11 cellular contexts compared by ENCODE assay signal in genomic region chr5:128227984-128228383, GRCh38.
DNase-seq lines count a peak whose midpoint lies in the region; ATAC-seq and TF ChIP-seq lines count a peak whose summit lies in the region.
"Had no signal": no experiment of that assay in that cellular context is flagged by ENCODE, and none has a peak within 500 bp of the region (broad histone marks: within the 10 kb centered on the region; RNA-seq: fewer than 3 reads in every experiment).

No MANE protein-coding gene starts in this region.

- peak overlapping the region; percentile 74 for H2AFZ ChIP-seq in IMR-90 (replicated peaks; ENCODE audit: low read length, poor library complexity)

- H4K5ac ChIP-seq in IMR-90 (ENCODE audit: low read depth, low read length): no peak overlapping the region

- no peaks in the 10 kb centered on the region for H3K79me1 ChIP-seq in IMR-90 (ENCODE audit: low read depth in 1 of 2, low read length in 2 of 2)

- no peak overlapping the region for H2AK9ac ChIP-seq in IMR-90 (replicated peaks; ENCODE audit: low read depth, low read length, poor library complexity)

- H3K9me3 Mint-ChIP-seq in activated CD4-positive, alpha-beta T cell treated with anti-CD3 and anti-CD28 coated beads, Interleukin-2, amount 10 ng/mL, durations not matched to agents 24 days and 14 days: no peaks in the 10 kb centered on the region

- H3K56ac ChIP-seq in IMR-90 (ENCODE audit: extremely low read depth, insufficient read depth, low read length): no peak overlapping the region

- POLR2A ChIA-PET in BJ (lab: Charles Lee): no interaction called here
- POLR2A ChIA-PET in IMR-90 (lab: Charles Lee; ENCODE audit: unreplicated experiment): no interaction called here

- no peak overlapping the region for H2AK5ac ChIP-seq in IMR-90 (ENCODE audit: low read depth, low read length)

- no peak for TF ChIP-seq POLR2A in IMR-90 (IDR thresholded peaks at IDR 0.05; ENCODE audit: low read depth, low read length)

- H4K8ac ChIP-seq in IMR-90 (ENCODE audit: low read depth in 2 of 2, low read length in 2 of 2): no peak overlapping the region

- H2BK20ac ChIP-seq in IMR-90 (ENCODE audit: low read depth, low read length): 0 out of 2 replicates have a peak overlapping the region, but pooled peaks have one; percentile 14

- dilution Hi-C loops in IMR-90 (cut with HindIII; ENCODE audit: low sequenced_read_pairs, unreplicated experiment): no loop called here

- DNase-seq in BJ (ENCODE audit: low read depth) (peak; percentile 61), IMR-90 (peak; percentile 91), cardiac fibroblast (ENCODE audit: low read depth in 2 of 2) (peak; percentile 86 to 95), non-pigmented ciliary epithelial cell (ENCODE audit: low read depth) (peak; percentile 84), NCI-H2171 (lab: John Stamatoyannopoulos, UW) (no peak)
- no peak for DNase-seq in activated CD4-positive, alpha-beta T cell treated with anti-CD3 and anti-CD28 coated beads, Interleukin-2, amount 10 ng/mL, durations not matched to agents 24 days and 14 days
- DNase-seq: NCI-H2029 treated with DMSO at 0.1 percent for 48 hours, posterior cingulate gyrus had no signal

- H3K9ac ChIP-seq in IMR-90 (ENCODE audit: low read depth, low read length): no peak overlapping the region

- no peak overlapping the region for H3K4me3 Mint-ChIP-seq in activated CD4-positive, alpha-beta T cell treated with anti-CD3 and anti-CD28 coated beads, Interleukin-2, amount 10 ng/mL, durations not matched to agents 24 days and 14 days

- H3K27me3 Mint-ChIP-seq in activated CD4-positive, alpha-beta T cell treated with anti-CD3 and anti-CD28 coated beads, Interleukin-2, amount 10 ng/mL, durations not matched to agents 24 days and 14 days: peaks cover 3% of the 10 kb centered on the region

- no peak overlapping the region for H3K4ac ChIP-seq in IMR-90 (ENCODE audit: low read depth, low read length)

- H3K36me3 ChIP-seq in BJ (ENCODE audit: control insufficient read depth, insufficient read depth, low read length) (no peaks in the 10 kb centered on the region), IMR-90 (ENCODE audit: control insufficient read depth, insufficient read depth, low read length) (no peaks in the 10 kb centered on the region)

- ATAC-seq in IMR-90 (ENCODE audit: low read depth) (peak; percentile 91), HG03159 (IDR thresholded peaks at IDR 0.05; ENCODE audit: unreplicated experiment) (no peak), HG02571 (IDR thresholded peaks at IDR 0.05; ENCODE audit: unreplicated experiment) (no peak)

- no peak overlapping the region for H3K27ac ChIP-seq in IMR-90 (ENCODE audit: insufficient read depth, low read length)
- H3K27ac ChIP-seq: SK-N-MC had no signal

- intact Hi-C loops in IMR-90 (cut with micrococcal nuclease): no loop called here
- intact Hi-C loops in activated CD4-positive, alpha-beta T cell treated with anti-CD3 and anti-CD28 coated beads, Interleukin-2, amount 10 ng/mL, durations not matched to agents 24 days and 14 days (cut with micrococcal nuclease): no loop called here

- peaks cover 3% of the 10 kb centered on the region for H3K4me1 ChIP-seq in IMR-90 (ENCODE audit: control insufficient read depth, insufficient read depth, low read length)

- H3K14ac ChIP-seq in IMR-90 (replicated peaks; ENCODE audit: low read depth, low read length): 0 out of 2 replicates have a peak overlapping the region, but pooled peaks have one; percentile 24

- H4K91ac ChIP-seq in IMR-90 (ENCODE audit: insufficient read depth, low read depth, low read length): no peak overlapping the region

- H3K4me1 Mint-ChIP-seq in activated CD4-positive, alpha-beta T cell treated with anti-CD3 and anti-CD28 coated beads, Interleukin-2, amount 10 ng/mL, durations not matched to agents 24 days and 14 days: peaks cover 2% of the 10 kb centered on the region

- no peak overlapping the region for H3K18ac ChIP-seq in IMR-90 (ENCODE audit: low read depth, low read length)

- H3K23ac ChIP-seq in IMR-90 (ENCODE audit: low read depth, low read length): no peak overlapping the region

- no CpG with 5 or more reads among the region's 3 CpGs for WGBS in IMR-90 (ENCODE audit: extremely low coverage in 2 of 2, insufficient read length in 1 of 2), 2 experiments

- H3K27me3 ChIP-seq in BJ (ENCODE audit: control insufficient read depth, insufficient read depth, low read length) (peaks cover 2% of the 10 kb centered on the region; the same call in 1 of the 2 replicates), IMR-90 (ENCODE audit: control insufficient read depth, insufficient read depth, low read length) (no peaks in the 10 kb centered on the region)

- CTCF ChIA-PET in BJ (lab: Yijun Ruan, JAX) (interaction anchor here (0.9 kb wide), 1 partner anchor 27 kb away, joined by 3 read pairs; no protein-coding TSS in a partner anchor), IMR-90 (lab: Yijun Ruan, JAX) (interaction anchor here (1.1 to 1.7 kb wide), 2 partner anchors 9 to 255 kb away, joined by 3 to 6 read pairs; no protein-coding TSS in a partner anchor)

- BruUV-seq in IMR-90 (replicated peaks; lab: Mats Ljungman, UMichigan): no TSS peak

- H3K4me3 ChIP-seq in BJ (ENCODE audit: low read depth, low read length): no peak overlapping the region
- no peak overlapping the region for H3K4me3 ChIP-seq in IMR-90 (ENCODE audit: insufficient read depth, low read depth, low read length)
- H3K4me3 ChIP-seq in cardiac fibroblast (replicated peaks in 1 of 2; ENCODE audit: low read depth in 2 of 2, low read length in 2 of 2): no peak overlapping the region
- H3K4me3 ChIP-seq: SK-N-MC had no signal

- no peak overlapping the region for H3K4me2 ChIP-seq in IMR-90 (ENCODE audit: low read depth, low read length)

- H3K9me3 ChIP-seq in IMR-90 (ENCODE audit: control insufficient read depth, insufficient read depth, low read length): no peaks in the 10 kb centered on the region

- no peak for TF ChIP-seq RAD21 in IMR-90 (IDR thresholded peaks at IDR 0.05; ENCODE audit: low read length)

- no peak overlapping the region for H2BK15ac ChIP-seq in IMR-90 (ENCODE audit: low read depth, low read length)

- no peak overlapping the region for H3K27ac Mint-ChIP-seq in activated CD4-positive, alpha-beta T cell treated with anti-CD3 and anti-CD28 coated beads, Interleukin-2, amount 10 ng/mL, durations not matched to agents 24 days and 14 days

- peaks cover 5% of the 10 kb centered on the region; the same call in 1 of the 2 replicates for H3K9me1 ChIP-seq in IMR-90 (ENCODE audit: insufficient read depth, low read length)

- H2BK5ac ChIP-seq in IMR-90 (ENCODE audit: low read depth, low read length, poor library complexity, severe bottlenecking): no peak overlapping the region

- in situ Hi-C loops in IMR-90 (cut with MboI; ENCODE audit: low sequenced_read_pairs): no loop called here

- H2BK120ac ChIP-seq in IMR-90 (ENCODE audit: low read depth, low read length): no peak overlapping the region

- H4K20me1 ChIP-seq in IMR-90 (ENCODE audit: insufficient read depth, low read length): no peaks in the 10 kb centered on the region

- H3K36me3 Mint-ChIP-seq in activated CD4-positive, alpha-beta T cell treated with anti-CD3 and anti-CD28 coated beads, Interleukin-2, amount 10 ng/mL, durations not matched to agents 24 days and 14 days (ENCODE audit: low read depth): no peaks in the 10 kb centered on the region

- no peak for TF ChIP-seq CTCF in BJ (IDR thresholded peaks at IDR 0.05; ENCODE audit: insufficient read depth, low read depth, low read length)
- TF ChIP-seq CTCF in IMR-90 (conservative IDR thresholded peaks at IDR 0.05; ENCODE audit: low read depth, low read length): no peak
- TF ChIP-seq CTCF in cardiac fibroblast (IDR thresholded peaks at IDR 0.05; ENCODE audit: low read depth, low read length): no peak

TF ChIP-seq in IMR-90, 13 proteins besides CTCF, POLR2A, EP300 and RAD21:
- TF ChIP-seq CHD1 (IDR thresholded peaks at IDR 0.05; ENCODE audit: low read depth, low read length) (no peak), NFE2L2 (IDR thresholded peaks at IDR 0.05; ENCODE audit: low read depth, low read length) (no peak), MXI1 (IDR thresholded peaks at IDR 0.05; ENCODE audit: borderline replicate concordance, low read depth, low read length) (no peak), RCOR1 (IDR thresholded peaks at IDR 0.05; ENCODE audit: insufficient replicate concordance, low read length) (peak; percentile 49), CEBPB (IDR thresholded peaks at IDR 0.05; ENCODE audit: low read depth, low read length) (no peak), MAZ (IDR thresholded peaks at IDR 0.05; ENCODE audit: borderline replicate concordance, low read depth, low read length) (no peak), BHLHE40 (IDR thresholded peaks at IDR 0.05; ENCODE audit: low read depth, low read length) (peak; percentile 87; the same call in 1 of the 2 replicates), ELK1 (IDR thresholded peaks at IDR 0.05; ENCODE audit: borderline replicate concordance, low read depth, low read length) (no peak), RFX5 (IDR thresholded peaks at IDR 0.05; ENCODE audit: low read depth, low read length) (no peak), FOS (IDR thresholded peaks at IDR 0.05; ENCODE audit: low read depth, low read length) (0 out of 2 replicates have a peak, but pooled peaks have one; percentile 30), MAFK (IDR thresholded peaks at IDR 0.05; ENCODE audit: low read depth, low read length) (no peak)
TF ChIP-seq in IMR-90: peak in this region for 3.

Comparison
In these comparisons a context has a peak if more than half of its experiments do, and no peak if none do; other contexts are left out.
1. DNase-seq: peak in BJ (single experiment), IMR-90 (single experiment), cardiac fibroblast (2 of 2) and non-pigmented ciliary epithelial cell (single experiment); none in NCI-H2171 (single experiment) and activated CD4-positive, alpha-beta T cell treated with anti-CD3 and anti-CD28 coated beads, Interleukin-2, amount 10 ng/mL, durations not matched to agents 24 days and 14 days (single experiment).